8 cellular contexts compared by ENCODE assay signal in the genomic region with DNA sequence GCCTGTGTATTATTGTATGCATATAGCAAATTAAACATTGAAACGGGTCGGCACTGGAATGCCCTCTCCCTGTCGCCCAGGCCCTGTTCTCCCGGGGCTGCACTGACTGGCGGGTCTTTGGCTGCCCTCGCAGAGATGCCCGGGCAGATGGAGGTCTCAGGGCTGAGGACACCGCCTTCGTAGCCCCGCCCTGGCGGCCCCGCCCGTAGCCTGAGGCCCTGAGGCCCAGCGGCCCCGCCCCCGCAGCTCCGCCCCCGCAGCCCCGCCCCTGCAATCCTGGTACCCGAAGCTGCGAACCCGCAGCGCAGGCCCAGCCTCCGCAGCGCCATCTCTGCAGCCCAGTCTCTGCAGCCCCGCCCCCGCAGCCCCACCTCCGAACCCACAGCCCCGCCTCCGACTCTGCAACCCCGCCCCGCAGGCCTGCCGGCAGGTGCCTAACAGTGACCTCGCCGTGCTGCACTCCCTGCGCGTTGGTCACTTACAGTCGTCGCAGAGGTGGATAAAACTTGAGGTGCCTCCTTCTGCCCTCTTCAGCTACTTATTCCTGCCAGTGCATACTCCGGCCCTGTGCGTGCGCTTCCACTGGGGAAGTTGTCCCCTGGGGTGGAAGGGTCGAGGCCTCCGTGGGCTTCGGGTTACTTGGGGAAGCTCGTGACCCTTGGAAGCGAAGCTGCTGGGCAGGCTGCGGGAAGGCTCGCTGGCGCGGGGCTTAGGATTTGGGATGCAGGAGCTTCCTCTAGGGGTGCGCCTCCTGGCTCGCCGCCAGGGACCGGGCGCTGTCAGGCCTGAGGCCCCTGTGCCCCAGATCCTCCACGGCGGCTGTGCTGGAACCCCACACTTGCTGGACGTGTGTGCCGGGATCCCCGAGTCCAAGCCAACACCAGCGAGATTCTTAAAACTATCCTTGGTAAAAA.
DNase-seq lines count a peak whose midpoint lies in the region; ATAC-seq, FAIRE-seq and TF ChIP-seq lines count a peak whose summit lies in the region.

No MANE protein-coding gene starts in this region.

- no peak for TF ChIP-seq POLR2A in endothelial cell of umbilical vein (IDR thresholded peaks at IDR 0.05; ENCODE audit: low read depth, low read length)

- H3K27ac Mint-ChIP-seq in activated CD8-positive, alpha-beta memory T cell treated with anti-CD3 and anti-CD28 coated beads, Interleukin-2, amount 10 ng/mL, durations not matched to agents 7 days and 5 days: no peak overlapping the region
- H3K27ac Mint-ChIP-seq in natural killer cell treated with Interleukin-12 subunit alpha and Interleukin-12 subunit beta and Interleukin-15 and Interleukin-18, amount 100 ng/mL, for 72 hours: no peak overlapping the region

- H3K27me3 ChIP-seq in endothelial cell of umbilical vein (ENCODE audit: control insufficient read depth in 2 of 2, insufficient read depth in 2 of 2, low read length in 2 of 2): peaks cover 2 to 7% of the 10 kb centered on the region in 2 experiments

- H3K9ac ChIP-seq in endothelial cell of umbilical vein (replicated peaks; ENCODE audit: extremely low read depth, insufficient read depth, low read length): no peak overlapping the region

- dilution Hi-C loops in endothelial cell of umbilical vein (cut with MboI; ENCODE audit: extremely low pct_ligation_motif_present, low sequenced_read_pairs): no loop called here

- FAIRE-seq in endothelial cell of umbilical vein (lab: Jason Lieb, UNC): no peak

- POLR2A ChIA-PET in endothelial cell of umbilical vein (lab: Charles Lee): no interaction called here

- BruUV-seq in endothelial cell of umbilical vein (replicated peaks; lab: Mats Ljungman, UMichigan): no TSS peak

- peak; percentile 83 for ATAC-seq in GM21825 (IDR thresholded peaks at IDR 0.05; ENCODE audit: unreplicated experiment)
- ATAC-seq in activated CD8-positive, alpha-beta memory T cell treated with anti-CD3 and anti-CD28 coated beads, Interleukin-2, amount 10 ng/mL, durations not matched to agents 7 days and 5 days: peak; percentile 96
- ATAC-seq in natural killer cell treated with Interleukin-12 subunit alpha and Interleukin-12 subunit beta and Interleukin-15 and Interleukin-18, amount 100 ng/mL, for 72 hours: peak; percentile 95 to 99

- H3K4me1 ChIP-seq in endothelial cell of umbilical vein (ENCODE audit: control insufficient read depth, extremely low read depth, insufficient read depth, low read length): peaks cover 3% of the 10 kb centered on the region

- peak overlapping the region; percentile 38 for H3K4me2 ChIP-seq in endothelial cell of umbilical vein (ENCODE audit: insufficient read depth, low read length)

- no peaks in the 10 kb centered on the region for H3K9me3 Mint-ChIP-seq in activated CD8-positive, alpha-beta memory T cell treated with anti-CD3 and anti-CD28 coated beads, Interleukin-2, amount 10 ng/mL, durations not matched to agents 7 days and 5 days (ENCODE audit: low read depth)
- H3K9me3 Mint-ChIP-seq in natural killer cell treated with Interleukin-12 subunit alpha and Interleukin-12 subunit beta and Interleukin-15 and Interleukin-18, amount 100 ng/mL, for 72 hours: no peaks in the 10 kb centered on the region

- H3K79me2 ChIP-seq in endothelial cell of umbilical vein (ENCODE audit: control insufficient read depth, insufficient read depth, low read length): no peaks in the 10 kb centered on the region

- H3K4me3 Mint-ChIP-seq in activated CD8-positive, alpha-beta memory T cell treated with anti-CD3 and anti-CD28 coated beads, Interleukin-2, amount 10 ng/mL, durations not matched to agents 7 days and 5 days: peak overlapping the region; percentile 49
- peak overlapping the region; percentile 39 for H3K4me3 Mint-ChIP-seq in natural killer cell treated with Interleukin-12 subunit alpha and Interleukin-12 subunit beta and Interleukin-15 and Interleukin-18, amount 100 ng/mL, for 72 hours

- peaks cover 37% of the 10 kb centered on the region for H3K27me3 Mint-ChIP-seq in activated CD8-positive, alpha-beta memory T cell treated with anti-CD3 and anti-CD28 coated beads, Interleukin-2, amount 10 ng/mL, durations not matched to agents 7 days and 5 days
- peaks cover 9 to 44% of the 10 kb centered on the region in 2 donors for H3K27me3 Mint-ChIP-seq in natural killer cell treated with Interleukin-12 subunit alpha and Interleukin-12 subunit beta and Interleukin-15 and Interleukin-18, amount 100 ng/mL, for 72 hours

- H3K9me3 ChIP-seq in endothelial cell of umbilical vein (replicated peaks; ENCODE audit: control insufficient read depth, insufficient read depth, low read length): no peaks in the 10 kb centered on the region

- DNase-seq in EH (ENCODE audit: low read depth) (peak; percentile 52), MV-4-11 (lab: John Stamatoyannopoulos, UW) (peak; percentile 26), endothelial cell of umbilical vein (ENCODE audit: low read depth, low spot score) (peak; percentile 29), NCI-H345 (lab: John Stamatoyannopoulos, UW) (no peak)
- peak; percentile 90 for DNase-seq in activated CD8-positive, alpha-beta memory T cell treated with anti-CD3 and anti-CD28 coated beads, Interleukin-2, amount 10 ng/mL, durations not matched to agents 7 days and 5 days
- peak; percentile 89 for DNase-seq in natural killer cell treated with Interleukin-12 subunit alpha and Interleukin-12 subunit beta and Interleukin-15 and Interleukin-18, amount 100 ng/mL, for 72 hours (ENCODE audit: low spot score)
- peak; percentile 79 for DNase-seq in stimulated activated naive CD4-positive, alpha-beta T cell treated with Interleukin-2 at 50 U/mL for 16 hours (lab: John Stamatoyannopoulos, UW)

- peaks cover 24% of the 10 kb centered on the region for H3K4me1 Mint-ChIP-seq in activated CD8-positive, alpha-beta memory T cell treated with anti-CD3 and anti-CD28 coated beads, Interleukin-2, amount 10 ng/mL, durations not matched to agents 7 days and 5 days
- H3K4me1 Mint-ChIP-seq in natural killer cell treated with Interleukin-12 subunit alpha and Interleukin-12 subunit beta and Interleukin-15 and Interleukin-18, amount 100 ng/mL, for 72 hours (ENCODE audit: low read depth in 2 of 2): peaks cover 7 to 19% of the 10 kb centered on the region in 2 donors

- H2AFZ ChIP-seq in endothelial cell of umbilical vein (ENCODE audit: low read depth, low read length): no peak overlapping the region

- no peaks in the 10 kb centered on the region for H4K20me1 ChIP-seq in endothelial cell of umbilical vein (replicated peaks; ENCODE audit: control insufficient read depth, extremely low read depth, insufficient read depth, low read length)

- peak overlapping the region in 1 of 3 experiments; percentile 20 for H3K4me3 ChIP-seq in endothelial cell of umbilical vein (replicated peaks in 1 of 3; ENCODE audit: insufficient read depth in 1 of 3, low read depth in 1 of 3, low read length in 3 of 3)

- H3K9me1 ChIP-seq in endothelial cell of umbilical vein (replicated peaks; ENCODE audit: control insufficient read depth, extremely low read depth, insufficient read depth, low read length): no peaks in the 10 kb centered on the region

- H3K27ac ChIP-seq in endothelial cell of umbilical vein (ENCODE audit: insufficient read depth, low read depth, low read length): no peak overlapping the region

- intact Hi-C loops in endothelial cell of umbilical vein (cut with micrococcal nuclease): loop anchor here (5.0 to 10.0 kb wide), 4 partner anchors 800 to 1250 kb away; a partner anchor contains a TSS

- H3K36me3 ChIP-seq in endothelial cell of umbilical vein (ENCODE audit: control insufficient read depth in 2 of 2, extremely low read depth in 1 of 2, insufficient read depth in 2 of 2, low read length in 2 of 2): peaks cover 0 to 2% of the 10 kb centered on the region in 2 experiments

- no peaks in the 10 kb centered on the region for H3K36me3 Mint-ChIP-seq in activated CD8-positive, alpha-beta memory T cell treated with anti-CD3 and anti-CD28 coated beads, Interleukin-2, amount 10 ng/mL, durations not matched to agents 7 days and 5 days
- peaks cover 5% of the 10 kb centered on the region for H3K36me3 Mint-ChIP-seq in natural killer cell treated with Interleukin-12 subunit alpha and Interleukin-12 subunit beta and Interleukin-15 and Interleukin-18, amount 100 ng/mL, for 72 hours

- CTCF ChIA-PET in activated CD8-positive, alpha-beta memory T cell treated with anti-CD3 and anti-CD28 coated beads, Interleukin-2, amount 10 ng/mL, durations not matched to agents 7 days and 5 days (lab: Charles Lee): interaction anchor here (1.0 to 1.9 kb wide), 2 partner anchors 10 to 11 kb away, joined by 3 to 5 read pairs; no protein-coding TSS in a partner anchor
- CTCF ChIA-PET in endothelial cell of umbilical vein (lab: Charles Lee): interaction anchor here (0.6 to 2.5 kb wide), 4 partner anchors 11 to 1082 kb away, joined by 3 to 8 read pairs (median 4); no protein-coding TSS in a partner anchor

- no peak for TF ChIP-seq CTCF in endothelial cell of umbilical vein (IDR thresholded peaks at IDR 0.05; ENCODE audit: extremely low read depth in 1 of 2, insufficient read depth in 1 of 2, low read depth in 1 of 2, low read length in 2 of 2)

TF ChIP-seq in endothelial cell of umbilical vein, 7 proteins besides CTCF, POLR2A, EP300 and RAD21:
- TF ChIP-seq FOS (IDR thresholded peaks at IDR 0.05; ENCODE audit: borderline replicate concordance, insufficient read depth, low read length) (no peak), JUN (IDR thresholded peaks at IDR 0.05; ENCODE audit: borderline replicate concordance, insufficient read depth, insufficient read length, low read depth) (no peak)
- TF ChIP-seq, protein P1, sequence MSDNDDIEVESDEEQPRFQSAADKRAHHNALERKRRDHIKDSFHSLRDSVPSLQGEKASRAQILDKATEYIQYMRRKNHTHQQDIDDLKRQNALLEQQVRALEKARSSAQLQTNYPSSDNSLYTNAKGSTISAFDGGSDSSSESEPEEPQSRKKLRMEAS (IDR thresholded peaks at IDR 0.05; ENCODE audit: insufficient read depth, insufficient read length): no peak
